In genomic region chr3:56758539-56758981, GRCh38 we compare ENCODE assay signal across 8 cellular contexts. TPM values are rescaled to one million over a fixed set of nuclear protein-coding genes. Genes with fewer than 3 reads are reported as not detected.
DNase-seq lines count a peak whose midpoint lies in the region; ATAC-seq and TF ChIP-seq lines count a peak whose summit lies in the region.

No MANE protein-coding gene starts in this region.

- H3K36me3 Mint-ChIP-seq in CD8-positive, alpha-beta T cell = peaks cover 76% of the 10 kb centered on the region
- H3K36me3 Mint-ChIP-seq in activated B cell treated with CpG ODN at 0.5 μM for 24 hours (ENCODE audit: low read depth) (peaks cover 13% of the 10 kb centered on the region), neural progenitor cell (no peaks in the 10 kb centered on the region)

- H3K4me3 Mint-ChIP-seq in CD8-positive, alpha-beta T cell = peak overlapping the region; percentile 48
- H3K4me3 Mint-ChIP-seq in activated B cell treated with CpG ODN at 0.5 μM for 24 hours (peak overlapping the region; percentile 69), neural progenitor cell (no peak overlapping the region)

- no peak for TF ChIP-seq CTCF in CD8-positive, alpha-beta T cell (IDR thresholded peaks at IDR 0.05)
- TF ChIP-seq CTCF in activated B cell treated with CpG ODN at 0.5 μM for 24 hours (IDR thresholded peaks at IDR 0.05) = no peak
- TF ChIP-seq CTCF in neural progenitor cell (IDR thresholded peaks at IDR 0.05) = no peak

- H3F3A ChIP-seq in neural progenitor cell (ENCODE audit: low read depth) = peaks cover 4% of the 10 kb centered on the region

- H3K79me2 ChIP-seq in neural progenitor cell (ENCODE audit: low read depth) = no peaks in the 10 kb centered on the region

- H3K4me2 ChIP-seq in neural progenitor cell = no peak overlapping the region

- H3K4me3 ChIP-seq in CD8-positive, alpha-beta T cell (ENCODE audit: low read depth, low read length) = no peak overlapping the region
- H3K4me3 ChIP-seq in neural progenitor cell = no peak overlapping the region

- H3K27ac Mint-ChIP-seq in CD8-positive, alpha-beta T cell = peak overlapping the region; percentile 90
- H3K27ac Mint-ChIP-seq in activated B cell treated with CpG ODN at 0.5 μM for 24 hours (peak overlapping the region; percentile 95), neural progenitor cell (no peak overlapping the region)

- no peaks in the 10 kb centered on the region for H3K9me3 ChIP-seq in CD8-positive, alpha-beta T cell (ENCODE audit: low read length)
- H3K9me3 ChIP-seq in neural progenitor cell (ENCODE audit: low read depth) = no peaks in the 10 kb centered on the region

- intact Hi-C loops in CD8-positive, alpha-beta T cell (cut with DNase I, micrococcal nuclease) = no loop called here
- intact Hi-C loops in activated B cell treated with CpG ODN at 0.5 μM for 24 hours (cut with micrococcal nuclease) = loop anchor here (1.0 to 5.0 kb wide), 3 partner anchors 26 to 319 kb away; no protein-coding TSS in a partner anchor
- intact Hi-C loops in sciatic nerve (cut with DNase I) = no loop called here

- H2AFZ ChIP-seq in neural progenitor cell (replicated peaks) = no peak overlapping the region

- no peaks in the 10 kb centered on the region for H3K9me3 Mint-ChIP-seq in CD8-positive, alpha-beta T cell
- H3K9me3 Mint-ChIP-seq in activated B cell treated with CpG ODN at 0.5 μM for 24 hours (no peaks in the 10 kb centered on the region), neural progenitor cell (peaks cover 2% of the 10 kb centered on the region)

- no peaks in the 10 kb centered on the region for H4K20me1 ChIP-seq in neural progenitor cell (ENCODE audit: low read depth)

- DNase-seq in CD8-positive, alpha-beta T cell = peak in 6 of 7 experiments; percentile 17 to 57 (median 30)
- DNase-seq in activated B cell treated with CpG ODN at 0.5 μM for 24 hours = no peak
- no peak for DNase-seq in sciatic nerve (ENCODE audit: low spot score)
- no peak for DNase-seq in DMS114 treated with DMSO at 0.1 percent for 48 hours (lab: John Stamatoyannopoulos, UW; ENCODE audit: unreplicated experiment)
- no peak for DNase-seq in neural progenitor cell (ENCODE audit: low spot score)

- peak overlapping the region; percentile 41 for H3K27ac ChIP-seq in CD8-positive, alpha-beta T cell (ENCODE audit: low read depth, low read length)
- H3K27ac ChIP-seq in neural progenitor cell = no peak overlapping the region

- no peaks in the 10 kb centered on the region for H3K27me3 Mint-ChIP-seq in CD8-positive, alpha-beta T cell (ENCODE audit: low read depth)
- no peaks in the 10 kb centered on the region for H3K27me3 Mint-ChIP-seq in activated B cell treated with CpG ODN at 0.5 μM for 24 hours
- H3K27me3 Mint-ChIP-seq in neural progenitor cell (ENCODE audit: insufficient read depth, low read depth) = no peaks in the 10 kb centered on the region

- peak; percentile 53 for ATAC-seq in CD8-positive, alpha-beta T cell
- peak; percentile 90 for ATAC-seq in GM19452 (IDR thresholded peaks at IDR 0.05; ENCODE audit: unreplicated experiment)
- peak; percentile 78 for ATAC-seq in HG03520 (IDR thresholded peaks at IDR 0.05; ENCODE audit: unreplicated experiment)
- peak; percentile 71 for ATAC-seq in activated B cell treated with CpG ODN at 0.5 μM for 24 hours (ENCODE audit: low read depth)
- ATAC-seq in esophagus mucosa = peak; percentile 85
- ATAC-seq in sciatic nerve = peak; percentile 47

- H3K27me3 ChIP-seq in CD8-positive, alpha-beta T cell (ENCODE audit: insufficient read depth, low read length) = no peaks in the 10 kb centered on the region
- no peaks in the 10 kb centered on the region for H3K27me3 ChIP-seq in neural progenitor cell

- H3K4me1 ChIP-seq in CD8-positive, alpha-beta T cell (ENCODE audit: insufficient read depth, low read length) = peaks cover 72% of the 10 kb centered on the region
- peaks cover 11% of the 10 kb centered on the region for H3K4me1 ChIP-seq in neural progenitor cell

- H3K9ac ChIP-seq in neural progenitor cell = no peak overlapping the region

- POLR2A ChIA-PET in CD8-positive, alpha-beta T cell (lab: Charles Lee) = interaction anchor here (1.0 to 2.5 kb wide), 7 partner anchors 12 to 130 kb away, joined by 4 to 13 read pairs (median 6); no protein-coding TSS in a partner anchor
- POLR2A ChIA-PET in activated B cell treated with CpG ODN at 0.5 μM for 24 hours (lab: Charles Lee) = interaction anchor here (0.6 to 10.9 kb wide), 8 partner anchors 11 to 164 kb away, joined by 3 to 181 read pairs (median 5); partner anchors contain the start of gene ARHGEF3

- CTCF ChIA-PET in CD8-positive, alpha-beta T cell (lab: Charles Lee) = interaction anchor here (0.7 to 1.8 kb wide), 6 partner anchors 9 to 230 kb away, joined by 3 to 11 read pairs (median 4); no protein-coding TSS in a partner anchor
- CTCF ChIA-PET in activated B cell treated with CpG ODN at 0.5 μM for 24 hours (lab: Charles Lee) = interaction anchor here (0.6 to 2.3 kb wide), 3 partner anchors 41 to 313 kb away, joined by 3 to 30 read pairs (median 5); partner anchors contain the start of gene ARHGEF3

- H3K4me1 Mint-ChIP-seq in CD8-positive, alpha-beta T cell (ENCODE audit: low read depth) = peaks cover 82% of the 10 kb centered on the region
- H3K4me1 Mint-ChIP-seq in activated B cell treated with CpG ODN at 0.5 μM for 24 hours = peaks cover 62% of the 10 kb centered on the region
- peaks cover 8% of the 10 kb centered on the region for H3K4me1 Mint-ChIP-seq in neural progenitor cell

- no peaks in the 10 kb centered on the region for H3K36me3 ChIP-seq in CD8-positive, alpha-beta T cell (ENCODE audit: insufficient read depth, low read length)
- H3K36me3 ChIP-seq in neural progenitor cell = no peaks in the 10 kb centered on the region

RNA-seq across cellular contexts. Expression of gene ARHGEF3, which starts 43.2 kb away (rescaled TPM):
- total RNA-seq in CD8-positive, alpha-beta T cell = 10 to 100 TPM; 38.8 to 39.9 TPM
- total RNA-seq in activated B cell treated with CpG ODN at 0.5 μM for 24 hours (22.1 and 27.0 TPM in 2 replicates), esophagus mucosa (30.2 TPM), sciatic nerve (27.5 TPM), neural progenitor cell (ENCODE audit: low replicate concordance) (0.52 and 2.9 TPM in 2 replicates)

Comparison
In these comparisons a context has a peak if more than half of its experiments do, and no peak if none do; other contexts are left out.
1. DNase-seq: peak in CD8-positive, alpha-beta T cell (6 of 7); none in activated B cell treated with CpG ODN at 0.5 μM for 24 hours (single experiment), sciatic nerve (single experiment), DMS114 treated with DMSO at 0.1 percent for 48 hours (single experiment) and neural progenitor cell (single experiment).
2. Peak in every context shown above with its lines, with median percentiles within 50 percentile points of each other: ATAC-seq.